33 cellular contexts compared by ENCODE assay signal in genomic region chr4:20678382-20678781, GRCh38.
"Had no signal": no experiment of that assay in that cellular context is flagged by ENCODE, and none has a peak within 500 bp of the region (broad histone marks: within the 10 kb centered on the region; RNA-seq: fewer than 3 reads in every experiment).

No MANE protein-coding gene starts in this region.

- H3K4me1 Mint-ChIP-seq: activated B cell treated with CpG ODN at 0.5 μM for 24 hours; activated CD4-positive, alpha-beta memory T cell treated with anti-CD3 and anti-CD28 coated beads, Interleukin-2, amount 10 ng/mL, durations not matched to agents 7 days and 5 days; activated CD8-positive, alpha-beta memory T cell treated with anti-CD3 and anti-CD28 coated beads, Interleukin-2, amount 10 ng/mL, durations not matched to agents 7 days and 5 days; activated naive CD4-positive, alpha-beta T cell treated with anti-CD3 and anti-CD28 coated beads, Interleukin-2, amount 10 ng/mL, durations not matched to agents 7 days and 5 days; activated naive CD8-positive, alpha-beta T cell treated with anti-CD3 and anti-CD28 coated beads, Interleukin-2, amount 50 U/mL, for 24 hours; T-cell had no signal

- H3K36me3 Mint-ChIP-seq: activated CD8-positive, alpha-beta memory T cell treated with anti-CD3 and anti-CD28 coated beads, Interleukin-2, amount 10 ng/mL, durations not matched to agents 7 days and 5 days; activated naive CD4-positive, alpha-beta T cell treated with anti-CD3 and anti-CD28 coated beads, Interleukin-2, amount 10 ng/mL, durations not matched to agents 7 days and 5 days; activated naive CD8-positive, alpha-beta T cell; brain; T-cell had no signal

- H3K36me3 ChIP-seq: MG63, SJCRH30 had no signal

- DNase-seq: activated B cell treated with CpG ODN at 0.5 μM for 24 hours; activated CD4-positive, alpha-beta memory T cell treated with anti-CD3 and anti-CD28 coated beads, Interleukin-2, amount 10 ng/mL, durations not matched to agents 7 days and 5 days; activated CD4-positive, alpha-beta T cell treated with anti-CD3 and anti-CD28 coated beads for 1 hour; activated CD4-positive, alpha-beta T cell treated with anti-CD3 and anti-CD28 coated beads for 48 hours; activated CD8-positive, alpha-beta memory T cell treated with anti-CD3 and anti-CD28 coated beads for 24 hours; activated CD8-positive, alpha-beta memory T cell treated with anti-CD3 and anti-CD28 coated beads, Interleukin-2, amount 10 ng/mL, durations not matched to agents 7 days and 5 days; activated CD8-positive, alpha-beta memory T cell treated with anti-CD3 and anti-CD28 coated beads, Interleukin-2, amount 50 U/mL, for 48 hours; activated effector memory CD4-positive, alpha-beta T cell treated with Interleukin-2 at 50 U/mL for 16 hours; activated naive CD4-positive, alpha-beta T cell treated with anti-CD3 and anti-CD28 coated beads, Interleukin-2, amount 10 ng/mL, durations not matched to agents 7 days and 5 days; activated naive CD8-positive, alpha-beta T cell treated with anti-CD3 and anti-CD28 coated beads, Interleukin-2, amount 50 U/mL, for 24 hours; activated T-cell treated with anti-CD3 and anti-CD28 coated beads, Interleukin-2, amount 50 U/mL, for 48 hours; anterior cingulate cortex; caudate nucleus; cerebellar nuclear complex; Karpas-422; MG63; NCI-H1048; NCI-H1105 treated with DMSO at 0.1 percent for 48 hours; NCI-H1436; NCI-H1694; NCI-H1930; NCI-H2081 treated with DMSO at 0.1 percent for 48 hours; NCI-H345; NCI-H524 treated with DMSO at 0.1 percent for 48 hours; SHP77; SJCRH30; T-cell; T-helper 17 cell had no signal

- H3K9me3 Mint-ChIP-seq: activated B cell treated with CpG ODN at 0.5 μM for 24 hours; activated CD4-positive, alpha-beta memory T cell treated with anti-CD3 and anti-CD28 coated beads, Interleukin-2, amount 10 ng/mL, durations not matched to agents 7 days and 5 days; activated naive CD4-positive, alpha-beta T cell treated with anti-CD3 and anti-CD28 coated beads, Interleukin-2, amount 10 ng/mL, durations not matched to agents 7 days and 5 days; activated naive CD8-positive, alpha-beta T cell treated with anti-CD3 and anti-CD28 coated beads, Interleukin-2, amount 50 U/mL, for 24 hours; brain; T-cell had no signal

- H3K27me3 ChIP-seq: MG63, SJCRH30 had no signal

- H3K4me1 ChIP-seq: SJCRH30 had no signal

- H3K27me3 Mint-ChIP-seq: activated naive CD4-positive, alpha-beta T cell treated with anti-CD3 and anti-CD28 coated beads, Interleukin-2, amount 10 ng/mL, durations not matched to agents 7 days and 5 days had no signal

- H3K4me3 ChIP-seq: MG63, SJCRH30, SK-N-MC had no signal

- H3K27ac ChIP-seq: SJCRH30, SK-N-MC, VCaP had no signal

- H3K9me3 ChIP-seq: MG63, SJCRH30 had no signal

- H3K4me3 Mint-ChIP-seq: activated B cell treated with CpG ODN at 0.5 μM for 24 hours; activated CD4-positive, alpha-beta memory T cell treated with anti-CD3 and anti-CD28 coated beads, Interleukin-2, amount 10 ng/mL, durations not matched to agents 7 days and 5 days; activated CD8-positive, alpha-beta memory T cell treated with anti-CD3 and anti-CD28 coated beads, Interleukin-2, amount 10 ng/mL, durations not matched to agents 7 days and 5 days; activated naive CD4-positive, alpha-beta T cell treated with anti-CD3 and anti-CD28 coated beads, Interleukin-2, amount 10 ng/mL, durations not matched to agents 7 days and 5 days; activated naive CD8-positive, alpha-beta T cell; activated naive CD8-positive, alpha-beta T cell treated with anti-CD3 and anti-CD28 coated beads, Interleukin-2, amount 50 U/mL, for 24 hours; brain; T-cell; T-helper 17 cell had no signal

- H3K27ac Mint-ChIP-seq: activated B cell treated with CpG ODN at 0.5 μM for 24 hours; activated CD4-positive, alpha-beta memory T cell treated with anti-CD3 and anti-CD28 coated beads, Interleukin-2, amount 10 ng/mL, durations not matched to agents 7 days and 5 days; activated CD8-positive, alpha-beta memory T cell treated with anti-CD3 and anti-CD28 coated beads, Interleukin-2, amount 10 ng/mL, durations not matched to agents 7 days and 5 days; activated naive CD4-positive, alpha-beta T cell treated with anti-CD3 and anti-CD28 coated beads, Interleukin-2, amount 10 ng/mL, durations not matched to agents 7 days and 5 days; activated naive CD8-positive, alpha-beta T cell; activated naive CD8-positive, alpha-beta T cell treated with anti-CD3 and anti-CD28 coated beads, Interleukin-2, amount 50 U/mL, for 24 hours; brain; T-cell; T-helper 17 cell had no signal

- ATAC-seq: activated CD8-positive, alpha-beta memory T cell treated with anti-CD3 and anti-CD28 coated beads, Interleukin-2, amount 10 ng/mL, durations not matched to agents 7 days and 5 days; activated naive CD8-positive, alpha-beta T cell treated with anti-CD3 and anti-CD28 coated beads, Interleukin-2, amount 50 U/mL, for 24 hours; Panc1; T-cell; T-helper 17 cell had no signal
